7 cellular contexts compared by ENCODE assay signal in the genomic region with DNA sequence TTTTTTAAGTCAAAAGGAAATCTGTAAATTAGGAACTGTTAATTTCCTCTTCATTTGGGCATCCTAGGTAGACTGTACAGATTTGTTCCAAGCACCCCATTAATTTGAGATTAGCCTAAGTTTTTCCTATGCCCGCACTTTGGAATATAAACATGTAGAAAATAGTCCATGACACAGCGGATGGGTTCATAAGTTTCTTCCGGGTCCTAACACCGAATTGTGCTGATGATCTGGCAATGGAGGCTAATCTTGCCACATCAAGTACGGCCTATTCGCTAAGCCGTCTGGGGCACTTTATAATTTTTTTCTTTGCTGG. TPM values are rescaled to one million over a fixed set of nuclear protein-coding genes. Genes with fewer than 3 reads are reported as not detected.
A peak's percentile ranks its signal among the peaks of the same experiment; 100 is the strongest.
DNase-seq lines count a peak whose midpoint lies in the region; ATAC-seq and TF ChIP-seq lines count a peak whose summit lies in the region.

No MANE protein-coding gene starts in this region.

- H3K9me3 ChIP-seq in MG63 (no peaks in the 10 kb centered on the region), endodermal cell (ENCODE audit: control insufficient read depth, low read length) (no peaks in the 10 kb centered on the region), neutrophil (no peaks in the 10 kb centered on the region)

- H3K4me1 ChIP-seq in endodermal cell (ENCODE audit: control insufficient read depth, insufficient read depth, low read length) (no peaks in the 10 kb centered on the region), neutrophil (ENCODE audit: control insufficient read depth in 1 of 2, insufficient read depth in 1 of 2, low read depth in 1 of 2, low read length in 1 of 2) (peaks cover 29 to 47% of the 10 kb centered on the region in 2 experiments)

- H3K9ac ChIP-seq in endodermal cell (ENCODE audit: extremely low read depth, low read length, poor library complexity, severe bottlenecking) = peak overlapping the region; percentile 59

- ATAC-seq in GM21390 (IDR thresholded peaks at IDR 0.05; ENCODE audit: unreplicated experiment) = peak; percentile 3

- DNase-seq in MG63 = no peak
- no peak for DNase-seq in endodermal cell
- DNase-seq in GM10248 (ENCODE audit: extremely low spot score) = no peak
- no peak for DNase-seq in OCI-M2 (lab: John Stamatoyannopoulos, UW; ENCODE audit: unreplicated experiment)
- no peak for DNase-seq in glomerular visceral epithelial cell (ENCODE audit: extremely low spot score)

- H3K27me3 ChIP-seq in MG63 (no peaks in the 10 kb centered on the region), endodermal cell (ENCODE audit: control insufficient read depth, insufficient read depth, low read length, poor library complexity, severe bottlenecking) (no peaks in the 10 kb centered on the region), neutrophil (no peaks in the 10 kb centered on the region)

- TF ChIP-seq CTCF in endodermal cell (conservative IDR thresholded peaks at IDR 0.05) = no peak
- no peak for TF ChIP-seq CTCF in neutrophil (IDR thresholded peaks at IDR 0.05)
- TF ChIP-seq CTCF in GM10248 (IDR thresholded peaks at IDR 0.05; ENCODE audit: control extremely low read depth, extremely low read depth, low read depth, missing control alignments) = no peak

- peaks cover 18% of the 10 kb centered on the region for H3K4me1 Mint-ChIP-seq in endodermal cell

- H3K4me3 Mint-ChIP-seq in endodermal cell = peak overlapping the region; percentile 89

- no peaks in the 10 kb centered on the region for H3K27me3 Mint-ChIP-seq in endodermal cell (ENCODE audit: insufficient read depth)

- peaks cover 12% of the 10 kb centered on the region for H3K36me3 Mint-ChIP-seq in endodermal cell (ENCODE audit: low read depth)

- peak overlapping the region; percentile 85 for H3K4me3 ChIP-seq in MG63
- peak overlapping the region; percentile 87 for H3K4me3 ChIP-seq in endodermal cell (ENCODE audit: low read length)
- peak overlapping the region; percentile 73 to 79 for H3K4me3 ChIP-seq in neutrophil (ENCODE audit: low read depth in 1 of 2, low read length in 1 of 2)

- H3K27ac ChIP-seq in endodermal cell (ENCODE audit: low read depth, low read length) (peak overlapping the region; percentile 100), neutrophil (peak overlapping the region; percentile 100)

- WGBS in endodermal cell (ENCODE audit: insufficient coverage in 1 of 2, insufficient read length in 1 of 2), 2 experiments = 7 to 8% methylated on average over 4 to 7 of the region's 7 CpGs

- H3K36me3 ChIP-seq in MG63 (peaks cover 7% of the 10 kb centered on the region; the same call in 1 of the 2 replicates), endodermal cell (ENCODE audit: control insufficient read depth, insufficient read depth, low read length) (no peaks in the 10 kb centered on the region), neutrophil (no peaks in the 10 kb centered on the region)

- CTCF ChIA-PET in GM10248 (lab: Yijun Ruan, JAX) = no interaction called here

- peak overlapping the region; percentile 99 for H3K27ac Mint-ChIP-seq in endodermal cell

- POLR2A ChIA-PET in GM10248 (lab: Yijun Ruan, JAX) = no interaction called here

- H3K9me3 Mint-ChIP-seq in endodermal cell = peaks cover 15% of the 10 kb centered on the region

RNA-seq across cellular contexts. Expression of gene USP9X, which starts 1.2 kb away (rescaled TPM):
- total RNA-seq in MG63 (2014; rRNA removed; shearing (Covaris generic); ENCODE audit: low replicate concordance) = 13.3 and 14.3 TPM in 2 replicates
- total RNA-seq in endodermal cell = 100 to 1,000 TPM in 1 of 2 donors, 10 to 100 TPM in 1; 88.1 to 128 TPM
- polyA plus RNA-seq in endodermal cell (2013, experiment 1 of 2) = 50.6 TPM
- polyA plus RNA-seq in endodermal cell (2013, experiment 2 of 2) = 48.0 TPM
